In genomic region chr11:44744160-44744559, GRCh38 we compare ENCODE assay signal across 18 cellular contexts. TPM values are rescaled to one million over a fixed set of nuclear protein-coding genes. Genes with fewer than 3 reads are reported as not detected.
A peak's percentile ranks its signal among the peaks of the same experiment; 100 is the strongest.
DNase-seq lines count a peak whose midpoint lies in the region; ATAC-seq and TF ChIP-seq lines count a peak whose summit lies in the region.
"Had no signal": no experiment of that assay in that cellular context is flagged by ENCODE, and none has a peak within 500 bp of the region (broad histone marks: within the 10 kb centered on the region; RNA-seq: fewer than 3 reads in every experiment).

No MANE protein-coding gene starts in this region.

- no peak overlapping the region for H3K23ac ChIP-seq in H9 (ENCODE audit: insufficient read length, low read depth, low read length)

- no peak overlapping the region for H2BK15ac ChIP-seq in H9 (ENCODE audit: low read depth, low read length)

- H2BK5ac ChIP-seq in H9 (ENCODE audit: insufficient read length, low read length), result no peak overlapping the region

- H3K9ac ChIP-seq in H9 (ENCODE audit: extremely low read depth, insufficient read length, low read length), result no peak overlapping the region

- H3K4me1 Mint-ChIP-seq in H9, result peaks cover 48 to 64% of the 10 kb centered on the region in 2 experiments

- H3K9me3 Mint-ChIP-seq in H9, result no peaks in the 10 kb centered on the region
- H3K9me3 Mint-ChIP-seq: natural killer cell treated with Interleukin-12 subunit alpha and Interleukin-12 subunit beta and Interleukin-15 and Interleukin-18, amount 100 ng/mL, for 72 hours had no signal

- no peak overlapping the region for H3T11ph ChIP-seq in H9 (ENCODE audit: low read length)

- peak overlapping the region in 1 of 3 experiments; percentile 24; a peak in 1 of 7 replicates for H3K27ac Mint-ChIP-seq in H9
- H3K27ac Mint-ChIP-seq: natural killer cell treated with Interleukin-12 subunit alpha and Interleukin-12 subunit beta and Interleukin-15 and Interleukin-18, amount 100 ng/mL, for 72 hours had no signal

- H3K9me3 ChIP-seq in gastroesophageal sphincter (no peaks in the 10 kb centered on the region), ovary (no peaks in the 10 kb centered on the region), H9 (ENCODE audit: control insufficient read depth, low read depth, low read length) (no peaks in the 10 kb centered on the region)
- H3K9me3 ChIP-seq: Caco-2 had no signal

- H3K18ac ChIP-seq in H9 (ENCODE audit: insufficient read length, low read depth, low read length), result no peak overlapping the region

- no peak overlapping the region for H3K4me2 ChIP-seq in H9 (ENCODE audit: insufficient read depth, insufficient read length, low read length)

- TF ChIP-seq POLR2A in gastroesophageal sphincter (IDR thresholded peaks at IDR 0.05) (no peak), ovary (IDR thresholded peaks at IDR 0.05) (no peak)

- DNase-seq in AG20443 (ENCODE audit: low spot score), result peak; percentile 67
- peak; percentile 53 for DNase-seq in NCI-H446 treated with DMSO at 0.1 percent for 48 hours (lab: John Stamatoyannopoulos, UW)
- DNase-seq in ovary, result no peak
- no peak for DNase-seq in ureter (ENCODE audit: low spot score)
- DNase-seq in NCI-H1092 treated with DMSO at 0.1 percent for 48 hours (lab: John Stamatoyannopoulos, UW), result no peak
- DNase-seq in H9, result no peak
- DNase-seq: activated CD4-positive, alpha-beta T cell treated with anti-CD3 and anti-CD28 coated beads for 4 hours; AML-193; MV-4-11; NCI-H2081 treated with DMSO at 0.1 percent for 48 hours; NCI-H526; stimulated activated CD4-positive, alpha-beta T cell treated with anti-CD3 and anti-CD28 coated beads, Interleukin-4, amount 100 ng/mL, for 24 hours had no signal

- H3K27me3 Mint-ChIP-seq in H9 (ENCODE audit: low read depth), result peaks cover 12% of the 10 kb centered on the region

- ATAC-seq in gastroesophageal sphincter (peak; percentile 15), HG03354 (IDR thresholded peaks at IDR 0.05; ENCODE audit: poor library complexity, severe bottlenecking, unreplicated experiment) (no peak)
- ATAC-seq: natural killer cell treated with Interleukin-12 subunit alpha and Interleukin-12 subunit beta and Interleukin-15 and Interleukin-18, amount 100 ng/mL, for 72 hours had no signal

- no peak overlapping the region for H4K5ac ChIP-seq in H9 (ENCODE audit: insufficient read length, low read depth, low read length)

- no peak overlapping the region for H2BK120ac ChIP-seq in H9 (ENCODE audit: low read depth, low read length, poor library complexity, severe bottlenecking)

- peaks cover 14 to 98% (median 51%) of the 10 kb centered on the region in 3 donors for H3K4me1 ChIP-seq in gastroesophageal sphincter
- H3K4me1 ChIP-seq in ovary (ENCODE audit: insufficient read depth), result peaks cover 11% of the 10 kb centered on the region
- peaks cover 17% of the 10 kb centered on the region for H3K4me1 ChIP-seq in H9 (ENCODE audit: insufficient read depth, low read length)
- H3K4me1 ChIP-seq: Caco-2 had no signal

- H3K27ac ChIP-seq in gastroesophageal sphincter (peak overlapping the region; percentile 54 to 86 (median 84)), ovary (peak overlapping the region; percentile 13 to 33), H9 (ENCODE audit: insufficient read length, low read depth, low read length) (no peak overlapping the region)
- H3K27ac ChIP-seq: HL-60 had no signal

- H3K36me3 ChIP-seq in gastroesophageal sphincter (no peaks in the 10 kb centered on the region), ovary (no peaks in the 10 kb centered on the region)

- no peak overlapping the region for H2AK5ac ChIP-seq in H9 (ENCODE audit: insufficient read length, low read length)

- no peaks in the 10 kb centered on the region for H3K79me2 ChIP-seq in H9 (ENCODE audit: insufficient read depth, low read length)

- no peaks in the 10 kb centered on the region for H3K27me3 ChIP-seq in gastroesophageal sphincter
- no peaks in the 10 kb centered on the region for H3K27me3 ChIP-seq in ovary
- H3K27me3 ChIP-seq in H9 (ENCODE audit: insufficient read depth, low read length), result no peaks in the 10 kb centered on the region; the same call in 1 of the 2 replicates

- no peak for TF ChIP-seq CTCF in gastroesophageal sphincter (IDR thresholded peaks at IDR 0.05)
- TF ChIP-seq CTCF in ovary (IDR thresholded peaks at IDR 0.05), result no peak
- no peak for TF ChIP-seq CTCF in H9 (conservative IDR thresholded peaks at IDR 0.05)

- H2BK20ac ChIP-seq in H9 (ENCODE audit: low read depth, low read length, poor library complexity, severe bottlenecking), result no peak overlapping the region

- H3K4ac ChIP-seq in H9 (ENCODE audit: low read depth, low read length), result no peak overlapping the region

- WGBS in gastroesophageal sphincter (ENCODE audit: low coverage in 1 of 2), 2 donors, result 38 to 48% methylated on average over 5 of the region's 5 CpGs
- WGBS in ovary, 3 donors, result 18 to 33% (median 24%) methylated on average over 5 of the region's 5 CpGs
- WGBS in H9 (ENCODE audit: extremely low coverage, insufficient read length, low lambda C conversion rate), result no CpG with 5 or more reads among the region's 5 CpGs

- TF ChIP-seq EP300 in gastroesophageal sphincter (IDR thresholded peaks at IDR 0.05) (no peak), ovary (IDR thresholded peaks at IDR 0.05) (no peak)

- H3K4me3 Mint-ChIP-seq in H9, result no peak overlapping the region
- H3K4me3 Mint-ChIP-seq: natural killer cell treated with Interleukin-12 subunit alpha and Interleukin-12 subunit beta and Interleukin-15 and Interleukin-18, amount 100 ng/mL, for 72 hours had no signal

- H4K8ac ChIP-seq in H9 (replicated peaks; ENCODE audit: insufficient read length, low read depth, low read length), result no peak overlapping the region

- H2BK12ac ChIP-seq in H9 (ENCODE audit: insufficient read length, low read depth, low read length), result no peak overlapping the region

- no peak overlapping the region for H3K56ac ChIP-seq in H9 (ENCODE audit: insufficient read length, low read depth, low read length)

- H3K23me2 ChIP-seq in H9 (ENCODE audit: insufficient read length, low read depth, low read length, poor library complexity, severe bottlenecking), result no peaks in the 10 kb centered on the region

- no peak overlapping the region for H2AFZ ChIP-seq in H9 (ENCODE audit: low read length)

- no peaks in the 10 kb centered on the region for H4K20me1 ChIP-seq in H9 (ENCODE audit: control insufficient read depth, insufficient read depth, insufficient read length)

- H3K36me3 Mint-ChIP-seq in H9 (ENCODE audit: insufficient read depth in 1 of 3, low read depth in 3 of 3), result no peaks in the 10 kb centered on the region
- H3K36me3 Mint-ChIP-seq: natural killer cell treated with Interleukin-12 subunit alpha and Interleukin-12 subunit beta and Interleukin-15 and Interleukin-18, amount 100 ng/mL, for 72 hours had no signal

- no peak overlapping the region for H3K14ac ChIP-seq in H9 (ENCODE audit: insufficient read depth, low read length)

- intact Hi-C loops in ovary (cut with DNase I), result no loop called here

- no peaks in the 10 kb centered on the region for H3K79me1 ChIP-seq in H9 (ENCODE audit: insufficient read depth, low read depth, low read length, poor library complexity, severe bottlenecking)

- H4K91ac ChIP-seq in H9 (ENCODE audit: insufficient read length, low read depth, low read length), result no peak overlapping the region

- H3K4me3 ChIP-seq in gastroesophageal sphincter, result no peak overlapping the region
- no peak overlapping the region for H3K4me3 ChIP-seq in ovary

RNA-seq across cellular contexts. Expression of gene TSPAN18, which starts 17.4 kb away (rescaled TPM):
- total RNA-seq in gastroesophageal sphincter (10 to 100 TPM; 31.1 to 74.6 (median 34.7) TPM), ovary (10 to 100 TPM in 4 of 7 donors, 1 to 10 TPM in 3; 2.1 to 25.1 (median 14.4) TPM), ureter (19.1 TPM), H9 (2021) (25.3 and 26.5 TPM in 2 replicates)
- 10 to 100 TPM; 11.6 to 35.3 TPM for polyA plus RNA-seq in ovary
- total RNA-seq: SK-MEL-5 had no signal

Comparison
In these comparisons a context has a peak if more than half of its experiments do, and no peak if none do; other contexts are left out.
1. DNase-seq: peak in AG20443 (single experiment) and NCI-H446 treated with DMSO at 0.1 percent for 48 hours (single experiment); none in ovary (0 of 5), ureter (single experiment), NCI-H1092 treated with DMSO at 0.1 percent for 48 hours (single experiment) and H9 (single experiment).